ENCODE assay signal across 9 cellular contexts in the genomic region with DNA sequence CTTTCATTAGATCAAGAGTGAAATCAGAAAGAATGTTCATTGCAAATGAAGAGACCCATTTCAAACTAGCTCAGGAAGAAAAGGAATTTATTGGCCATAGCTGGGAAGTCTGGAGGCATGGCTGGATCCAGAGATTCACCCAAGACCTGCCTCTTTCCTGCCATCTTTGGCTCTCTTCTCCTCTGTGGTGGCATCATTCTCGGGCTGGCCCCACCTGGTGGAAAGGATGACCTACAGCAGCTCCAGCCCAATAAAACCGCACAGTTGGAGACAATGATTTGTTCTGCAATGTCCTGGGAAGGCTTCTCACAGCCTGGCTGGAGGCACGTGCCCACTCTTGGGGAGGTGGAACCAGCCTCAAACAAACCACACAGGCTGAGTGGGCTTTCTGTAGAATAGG. TPM values are rescaled to one million over a fixed set of nuclear protein-coding genes. Genes with fewer than 3 reads are reported as not detected.
A peak's percentile ranks its signal among the peaks of the same experiment; 100 is the strongest.
DNase-seq lines count a peak whose midpoint lies in the region; ATAC-seq and TF ChIP-seq lines count a peak whose summit lies in the region.
"Had no signal": no experiment of that assay in that cellular context is flagged by ENCODE, and none has a peak within 500 bp of the region (broad histone marks: within the 10 kb centered on the region; RNA-seq: fewer than 3 reads in every experiment).

No MANE protein-coding gene starts in this region.

- no peaks in the 10 kb centered on the region for H3K36me3 ChIP-seq in mucosa of descending colon (ENCODE audit: low read depth)
- H3K36me3 ChIP-seq: tibial nerve had no signal

- DNase-seq in GM10248 (ENCODE audit: extremely low spot score) (no peak), HFFc6 (peak; percentile 10), T1000 (lab: John Stamatoyannopoulos, UW) (peak; percentile 3), mucosa of descending colon (no peak), NCI-H187 (lab: John Stamatoyannopoulos, UW) (no peak), T-helper 9 cell (no peak)
- DNase-seq: effector memory CD4-positive, alpha-beta T cell had no signal

- TF ChIP-seq CTCF in GM10248 (IDR thresholded peaks at IDR 0.05; ENCODE audit: control extremely low read depth, extremely low read depth, low read depth, missing control alignments) (peak; percentile 28), HFFc6 (IDR thresholded peaks at IDR 0.05) (peak; percentile 56), mucosa of descending colon (IDR thresholded peaks at IDR 0.05) (no peak)

- H3K4me1 ChIP-seq in mucosa of descending colon (ENCODE audit: low read depth): no peaks in the 10 kb centered on the region
- H3K4me1 ChIP-seq: tibial nerve had no signal

- H3K9me3 Mint-ChIP-seq in HFFc6: no peaks in the 10 kb centered on the region

- no peak overlapping the region for H3K4me3 ChIP-seq in mucosa of descending colon
- H3K4me3 ChIP-seq: tibial nerve had no signal

- CTCF ChIA-PET in GM10248 (lab: Yijun Ruan, JAX): interaction anchor here (0.7 to 1.8 kb wide), 6 partner anchors 9 to 1145 kb away, joined by 3 to 6 read pairs (median 4); a partner anchor contains a TSS

- no peaks in the 10 kb centered on the region for H3K9me3 ChIP-seq in mucosa of descending colon

- ATAC-seq in mucosa of descending colon: peak; percentile 65
- no peak for ATAC-seq in HG03108 (IDR thresholded peaks at IDR 0.05; ENCODE audit: unreplicated experiment)

- peaks cover 11% of the 10 kb centered on the region for H3K27me3 Mint-ChIP-seq in HFFc6 (ENCODE audit: insufficient read depth)

- no peak overlapping the region for H3K4me3 Mint-ChIP-seq in HFFc6

- no peak overlapping the region for H3K27ac Mint-ChIP-seq in HFFc6

- no peaks in the 10 kb centered on the region for H3K4me1 Mint-ChIP-seq in HFFc6 (ENCODE audit: low read depth)

- intact Hi-C loops in mucosa of descending colon (cut with DNase I, micrococcal nuclease): no loop called here

- H3K36me3 Mint-ChIP-seq in HFFc6 (ENCODE audit: low read depth): no peaks in the 10 kb centered on the region

- POLR2A ChIA-PET in GM10248 (lab: Yijun Ruan, JAX): no interaction called here

RNA-seq across cellular contexts. Expression of a gene that starts 18.1 kb away (rescaled TPM):
- 10 to 100 TPM in 3 of 6 experiments, 1 to 10 TPM in 3; 7.7 to 11.0 (median 9.8) TPM for total RNA-seq in HFFc6 (2021; fragmentation: NEBNext Ultra II Directional; extraction: Animal tissue kit (Norgen Biotek cat#: 25700))
- 100 to 1,000 TPM in 1 of 3 donors, 10 to 100 TPM in 2; 17.4 to 102 (median 54.1) TPM for total RNA-seq in mucosa of descending colon

Comparison
In these comparisons a context has a peak if more than half of its experiments do, and no peak if none do; other contexts are left out.
1. DNase-seq: peak in HFFc6 (single experiment) and T1000 (single experiment); none in GM10248 (single experiment), mucosa of descending colon (0 of 3), NCI-H187 (0 of 2) and T-helper 9 cell (single experiment).